Comparison of ENCODE assay signal across 21 cellular contexts in genomic region chr7:5662776-5663175, GRCh38.
DNase-seq lines count a peak whose midpoint lies in the region; ATAC-seq and TF ChIP-seq lines count a peak whose summit lies in the region.
"Had no signal": no experiment of that assay in that cellular context is flagged by ENCODE, and none has a peak within 500 bp of the region (broad histone marks: within the 10 kb centered on the region; RNA-seq: fewer than 3 reads in every experiment).

No MANE protein-coding gene starts in this region.

- H3K27ac ChIP-seq in OCI-LY7 (ENCODE audit: low read depth, low read length, poor library complexity, severe bottlenecking) (peak overlapping the region; percentile 54), cingulate gyrus (ENCODE audit: low read depth, low read length) (peak overlapping the region; percentile 52), gastrocnemius medialis (no peak overlapping the region)
- H3K27ac ChIP-seq: cardiac muscle cell, foreskin keratinocyte, GM23248, KMS-11, parathyroid adenoma, testis had no signal

- H3K4me3 Mint-ChIP-seq in Caco-2 (ENCODE audit: unreplicated experiment), result no peak overlapping the region
- H3K4me3 Mint-ChIP-seq: HFFc6, nephron progenitor cell had no signal

- H3K27me3 Mint-ChIP-seq in Caco-2 (ENCODE audit: insufficient read depth, unreplicated experiment), result no peaks in the 10 kb centered on the region

- H3K4me2 ChIP-seq in OCI-LY7 (ENCODE audit: low read length), result no peak overlapping the region; the same call in 1 of the 2 replicates
- H3K4me2 ChIP-seq: KMS-11 had no signal

- no peak overlapping the region for H2AFZ ChIP-seq in OCI-LY7 (ENCODE audit: low read length)
- H2AFZ ChIP-seq: GM23248, parathyroid adenoma had no signal

- no peak for TF ChIP-seq POLR2A in gastrocnemius medialis (IDR thresholded peaks at IDR 0.05)

- no peaks in the 10 kb centered on the region for H3K4me1 Mint-ChIP-seq in Caco-2 (ENCODE audit: low read depth, unreplicated experiment)

- no TSS peak for BruUV-seq in Caco-2 (replicated peaks; lab: Mats Ljungman, UMichigan)
- BruUV-seq in OCI-LY7 (replicated peaks; lab: Mats Ljungman, UMichigan), result no TSS peak

- in situ Hi-C loops in gastrocnemius medialis (cut with MboI; ENCODE audit: low sequenced_read_pairs in 4 of 4), result loop anchor here in 2 of 4 donors (10.0 kb wide), 1 partner anchor 168 kb away; no protein-coding TSS in a partner anchor

- H3K79me2 ChIP-seq in OCI-LY7 (ENCODE audit: insufficient read depth, low read depth, low read length), result no peaks in the 10 kb centered on the region

- no peak for DNase-seq in Caco-2
- no peak for DNase-seq in OCI-LY7 (ENCODE audit: low spot score)
- peak in 1 of 2 donors; percentile 37 for DNase-seq in gastrocnemius medialis
- no peak for DNase-seq in cortex of kidney (lab: John Stamatoyannopoulos, UW)
- no peak for DNase-seq in SHP77 (lab: John Stamatoyannopoulos, UW)
- DNase-seq in NCI-H446 treated with DMSO at 0.1 percent for 48 hours (lab: John Stamatoyannopoulos, UW), result no peak
- DNase-seq: activated CD4-positive, alpha-beta T cell treated with anti-CD3 and anti-CD28 coated beads for 1 hour; DMS79; foreskin keratinocyte; GM23248; HFFc6; hippocampal formation; NCI-H187 treated with DMSO at 0.1 percent for 48 hours; nephron progenitor cell; sigmoid colon; testis had no signal

- H3K4me3 ChIP-seq in Caco-2 (ENCODE audit: low read depth, low read length) (no peak overlapping the region), OCI-LY7 (ENCODE audit: low read depth, low read length, poor library complexity, severe bottlenecking) (no peak overlapping the region), gastrocnemius medialis (no peak overlapping the region)
- H3K4me3 ChIP-seq: cardiac muscle cell, GM12878, GM23248, sigmoid colon, testis had no signal

- POLR2A ChIA-PET in Caco-2 (lab: Charles Lee) (interaction anchor here (0.6 kb wide), 1 partner anchor 51 kb away, joined by 5 read pairs; no protein-coding TSS in a partner anchor), OCI-LY7 (lab: Charles Lee) (interaction anchor here (0.7 kb wide), 2 partner anchors 78 to 109 kb away, joined by 3 read pairs; no protein-coding TSS in a partner anchor)

- H3K27me3 ChIP-seq in Caco-2 (replicated peaks; ENCODE audit: control insufficient read depth, insufficient read depth, low read length) (no peaks in the 10 kb centered on the region), gastrocnemius medialis (no peaks in the 10 kb centered on the region)
- H3K27me3 ChIP-seq: cardiac muscle cell, foreskin keratinocyte, sigmoid colon, testis had no signal

- peak overlapping the region; percentile 16 for H3K27ac Mint-ChIP-seq in Caco-2 (ENCODE audit: unreplicated experiment)
- H3K27ac Mint-ChIP-seq: HFFc6, nephron progenitor cell had no signal

- H3K9me3 ChIP-seq in Caco-2 (no peaks in the 10 kb centered on the region), OCI-LY7 (ENCODE audit: low read length) (no peaks in the 10 kb centered on the region), gastrocnemius medialis (no peaks in the 10 kb centered on the region)
- H3K9me3 ChIP-seq: sigmoid colon, testis had no signal

- peaks cover 27% of the 10 kb centered on the region for H3K36me3 Mint-ChIP-seq in Caco-2 (ENCODE audit: insufficient read depth, unreplicated experiment)

- CTCF ChIA-PET in Caco-2 (lab: Charles Lee) (no interaction called here), OCI-LY7 (lab: Charles Lee; ENCODE audit: unreplicated experiment) (no interaction called here)

- no peaks in the 10 kb centered on the region for H4K20me1 ChIP-seq in OCI-LY7 (ENCODE audit: insufficient read depth, low read length)

- ATAC-seq in gastrocnemius medialis, result peak; percentile 25 to 61
- ATAC-seq: foreskin keratinocyte, GM12878 had no signal

- intact Hi-C loops in Caco-2 (cut with micrococcal nuclease; ENCODE audit: unreplicated experiment), result no loop called here
- intact Hi-C loops in OCI-LY7 (cut with micrococcal nuclease; ENCODE audit: unreplicated experiment), result no loop called here
- intact Hi-C loops in gastrocnemius medialis (cut with DNase I; ENCODE audit: low total_unique reads), result no loop called here

- no peaks in the 10 kb centered on the region for H3K9me2 ChIP-seq in OCI-LY7 (ENCODE audit: insufficient read depth, low read length)

- no peaks in the 10 kb centered on the region for H3K9me3 Mint-ChIP-seq in Caco-2 (ENCODE audit: unreplicated experiment)
- H3K9me3 Mint-ChIP-seq: HFFc6, nephron progenitor cell had no signal

- H3K4me1 ChIP-seq in Caco-2 (no peaks in the 10 kb centered on the region), OCI-LY7 (ENCODE audit: insufficient read depth, low read length, poor library complexity, severe bottlenecking) (peaks cover 18% of the 10 kb centered on the region), gastrocnemius medialis (peaks cover 0 to 22% of the 10 kb centered on the region in 2 donors)

- H3K36me3 ChIP-seq in Caco-2 (ENCODE audit: control insufficient read depth, insufficient read depth, low read length) (no peaks in the 10 kb centered on the region), OCI-LY7 (ENCODE audit: insufficient read depth, low read length) (peaks cover 12% of the 10 kb centered on the region; the same call in 1 of the 2 replicates), gastrocnemius medialis (no peaks in the 10 kb centered on the region)
- H3K36me3 ChIP-seq: cardiac muscle cell had no signal

- TF ChIP-seq CTCF in Caco-2 (IDR thresholded peaks at IDR 0.05; ENCODE audit: insufficient read depth in 1 of 2, low read depth in 1 of 2, low read length in 1 of 2, severe bottlenecking in 1 of 2, unreplicated experiment in 1 of 2), result no peak
- TF ChIP-seq CTCF in OCI-LY7 (conservative IDR thresholded peaks at IDR 0.05; ENCODE audit: low read length), result no peak
- TF ChIP-seq CTCF in gastrocnemius medialis (IDR thresholded peaks at IDR 0.05 in 4 of 5, conservative IDR thresholded peaks at IDR 0.05 in 1 of 5), result no peak

Comparison
In these comparisons a context has a peak if more than half of its experiments do, and no peak if none do; other contexts are left out.
1. H3K27ac ChIP-seq: peak in OCI-LY7 (single experiment) and cingulate gyrus (single experiment); none in gastrocnemius medialis (0 of 4).